7 cellular contexts compared by ENCODE assay signal in the genomic region with DNA sequence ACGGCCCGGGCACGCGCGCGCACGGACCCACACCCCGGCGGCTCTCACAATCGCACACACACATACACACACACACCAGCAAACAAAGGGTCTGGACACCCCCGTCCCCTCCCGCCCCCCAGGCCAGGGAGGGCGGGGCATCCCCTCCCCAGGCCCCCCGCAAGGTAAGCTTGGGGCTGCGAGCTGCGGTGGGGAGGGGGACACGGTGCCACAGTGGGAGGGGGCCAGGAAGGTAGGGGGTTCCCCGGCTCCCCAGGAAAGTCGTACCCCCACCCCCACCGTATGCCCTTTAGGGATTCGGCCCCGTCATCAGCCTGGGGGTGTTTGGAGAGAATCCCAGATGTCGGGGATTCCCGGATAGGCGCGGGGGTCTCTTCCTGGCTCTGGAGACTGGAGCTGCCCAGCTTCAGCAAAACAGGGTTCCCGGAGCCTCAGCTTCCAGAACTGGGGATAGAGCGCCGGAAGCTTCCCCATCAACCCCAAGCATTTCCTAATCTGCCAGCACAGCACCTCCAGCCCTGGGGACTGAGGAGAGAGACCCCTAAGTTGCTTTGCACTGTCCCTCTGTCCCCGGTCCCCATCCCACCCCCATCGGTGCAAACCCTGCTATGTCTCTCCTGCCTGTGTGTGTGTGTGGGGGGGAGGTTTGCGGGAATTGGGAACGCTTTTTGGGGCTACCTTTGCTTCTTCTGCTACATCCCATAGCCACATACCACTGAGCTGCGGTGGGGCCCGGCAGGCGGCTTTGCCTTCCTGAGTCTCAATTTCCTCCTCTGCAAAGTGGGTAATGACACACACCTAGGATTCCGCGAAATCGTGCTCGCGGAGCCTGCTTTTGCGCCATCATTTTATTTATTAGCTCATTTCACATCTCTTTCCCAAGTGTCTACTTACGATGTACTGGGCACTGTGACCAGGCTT.
A peak's percentile ranks its signal among the peaks of the same experiment; 100 is the strongest.
DNase-seq lines count a peak whose midpoint lies in the region; ATAC-seq and TF ChIP-seq lines count a peak whose summit lies in the region.

No MANE protein-coding gene starts in this region.

- peaks cover 0 to 17% of the 10 kb centered on the region in 2 experiments; a peak in 1 of 3 replicates for H3K36me3 ChIP-seq in HEK293 (ENCODE audit: control insufficient read depth in 2 of 2, insufficient read depth in 1 of 2, low read length in 2 of 2)

- peak overlapping the region; percentile 99 for H3K4me3 ChIP-seq in HEK293 (ENCODE audit: low read depth, low read length)

- TF ChIP-seq CTCF in HEK293 (tag by site-specific recombination; IDR thresholded peaks at IDR 0.05): no peak

- no peaks in the 10 kb centered on the region for H3K9me3 ChIP-seq in HEK293 (ENCODE audit: control insufficient read depth, insufficient read depth, low read depth, low read length)

- no peak overlapping the region for H3K27ac ChIP-seq in HEK293 (ENCODE audit: extremely low read depth, low read depth, low read length)

- POLR2A ChIA-PET in HEK293 (lab: Yijun Ruan, JAX): interaction anchor here (0.5 to 0.7 kb wide), 5 partner anchors 20 to 624 kb away, joined by 3 to 7 read pairs (median 3); no protein-coding TSS in a partner anchor

- peak; percentile 57 to 62 for DNase-seq in activated CD4-positive, alpha-beta T cell treated with anti-CD3 and anti-CD28 coated beads, Interleukin-2, amount 50 U/mL, for 4 hours
- DNase-seq in fibroblast of gingiva (ENCODE audit: low read depth) (peak; percentile 12), NCI-H2029 (lab: John Stamatoyannopoulos, UW) (no peak), GM03348 (ENCODE audit: low spot score) (no peak)
- peak; percentile 43 to 64 for DNase-seq in stimulated activated CD4-positive, alpha-beta T cell treated with anti-CD3 and anti-CD28 coated beads, Interleukin-4, amount 100 ng/mL, for 4 hours

- ATAC-seq in GM21737 (IDR thresholded peaks at IDR 0.05; ENCODE audit: unreplicated experiment): no peak

- CTCF ChIA-PET in HEK293 (lab: Yijun Ruan, JAX): interaction anchor here (0.6 to 10.5 kb wide), 18 partner anchors 11 to 534 kb away, joined by 3 to 193 read pairs (median 4); partner anchors contain the start of genes PDE4A and RAVER1

- peaks cover 8% of the 10 kb centered on the region for H3K4me1 ChIP-seq in HEK293 (ENCODE audit: control insufficient read depth, insufficient read depth, low read length)

TF ChIP-seq in HEK293, 187 proteins besides CTCF, POLR2A, EP300 and RAD21 (continues in another document):
- no peak for TF ChIP-seq ZNF518A (tag by site-specific recombination; conservative IDR thresholded peaks at IDR 0.05; ENCODE audit: low read depth)
- no peak for TF ChIP-seq ZNF19 (tag by site-specific recombination; IDR thresholded peaks at IDR 0.05; ENCODE audit: low read depth)
- TF ChIP-seq ZNF394 (tag by site-specific recombination; IDR thresholded peaks at IDR 0.05; ENCODE audit: borderline replicate concordance): no peak
- TF ChIP-seq ZNF768 (tag by site-specific recombination; IDR thresholded peaks at IDR 0.05): no peak
- TF ChIP-seq ZBTB21 (tag by site-specific recombination; IDR thresholded peaks at IDR 0.05): 0 out of 2 replicates have a peak, but pooled peaks have one; percentile 10
- TF ChIP-seq, protein P1, sequence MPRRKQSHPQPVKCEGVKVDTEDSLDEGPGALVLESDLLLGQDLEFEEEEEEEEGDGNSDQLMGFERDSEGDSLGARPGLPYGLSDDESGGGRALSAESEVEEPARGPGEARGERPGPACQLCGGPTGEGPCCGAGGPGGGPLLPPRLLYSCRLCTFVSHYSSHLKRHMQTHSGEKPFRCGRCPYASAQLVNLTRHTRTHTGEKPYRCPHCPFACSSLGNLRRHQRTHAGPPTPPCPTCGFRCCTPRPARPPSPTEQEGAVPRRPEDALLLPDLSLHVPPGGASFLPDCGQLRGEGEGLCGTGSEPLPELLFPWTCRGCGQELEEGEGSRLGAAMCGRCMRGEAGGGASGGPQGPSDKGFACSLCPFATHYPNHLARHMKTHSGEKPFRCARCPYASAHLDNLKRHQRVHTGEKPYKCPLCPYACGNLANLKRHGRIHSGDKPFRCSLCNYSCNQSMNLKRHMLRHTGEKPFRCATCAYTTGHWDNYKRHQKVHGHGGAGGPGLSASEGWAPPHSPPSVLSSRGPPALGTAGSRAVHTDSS (tag by site-specific recombination; IDR thresholded peaks at IDR 0.05): no peak
- TF ChIP-seq ZNF341 (tag by site-specific recombination; IDR thresholded peaks at IDR 0.05; ENCODE audit: low read depth): 0 out of 2 replicates have a peak, but pooled peaks have one; percentile 6
- TF ChIP-seq ZNF202 (tag by site-specific recombination; IDR thresholded peaks at IDR 0.05; ENCODE audit: borderline replicate concordance): no peak
- peak; percentile 90 for TF ChIP-seq ZFP69B (tag by site-specific recombination; IDR thresholded peaks at IDR 0.05)
- TF ChIP-seq KLF7 (tag by site-specific recombination; IDR thresholded peaks at IDR 0.05; ENCODE audit: borderline replicate concordance): no peak
- TF ChIP-seq KLF1 (tag by site-specific recombination; IDR thresholded peaks at IDR 0.05): no peak
- no peak for TF ChIP-seq ZNF426 (tag by site-specific recombination; IDR thresholded peaks at IDR 0.05)
- TF ChIP-seq BCL6B (tag by site-specific recombination; IDR thresholded peaks at IDR 0.05): no peak
- no peak for TF ChIP-seq ZNF76 (tag by site-specific recombination; IDR thresholded peaks at IDR 0.05; ENCODE audit: borderline replicate concordance, low read depth)
- TF ChIP-seq YY1 (tag by site-specific recombination; IDR thresholded peaks at IDR 0.05): no peak
- 0 out of 2 replicates have a peak, but pooled peaks have one; percentile 32 for TF ChIP-seq GLIS1 (tag by site-specific recombination; IDR thresholded peaks at IDR 0.05)
- TF ChIP-seq ZNF830 (tag by site-specific recombination; IDR thresholded peaks at IDR 0.05; ENCODE audit: low read depth): no peak
- no peak for TF ChIP-seq ZFP37 (tag by site-specific recombination; IDR thresholded peaks at IDR 0.05)
- no peak for TF ChIP-seq ZNF133 (tag by site-specific recombination; IDR thresholded peaks at IDR 0.05)
- TF ChIP-seq ZNF658 (tag by site-specific recombination; IDR thresholded peaks at IDR 0.05): no peak
- no peak for TF ChIP-seq ZNF24 (tag by site-specific recombination; IDR thresholded peaks at IDR 0.05)
- TF ChIP-seq ZNF266 (tag by site-specific recombination; IDR thresholded peaks at IDR 0.05; ENCODE audit: low read depth): no peak

Comparison
In these comparisons a context has a peak if more than half of its experiments do, and no peak if none do; other contexts are left out.
1. DNase-seq: peak in activated CD4-positive, alpha-beta T cell treated with anti-CD3 and anti-CD28 coated beads, Interleukin-2, amount 50 U/mL, for 4 hours (2 of 2), fibroblast of gingiva (single experiment) and stimulated activated CD4-positive, alpha-beta T cell treated with anti-CD3 and anti-CD28 coated beads, Interleukin-4, amount 100 ng/mL, for 4 hours (2 of 2); none in NCI-H2029 (single experiment) and GM03348 (single experiment).